ENCODE assay signal across 9 cellular contexts in genomic region chr4:17385403-17385802, GRCh38.
A peak's percentile ranks its signal among the peaks of the same experiment; 100 is the strongest.
DNase-seq lines count a peak whose midpoint lies in the region; ATAC-seq and TF ChIP-seq lines count a peak whose summit lies in the region.
"Had no signal": no experiment of that assay in that cellular context is flagged by ENCODE, and none has a peak within 500 bp of the region (broad histone marks: within the 10 kb centered on the region; RNA-seq: fewer than 3 reads in every experiment).

No MANE protein-coding gene starts in this region.

- no peaks in the 10 kb centered on the region for H3K9me3 ChIP-seq in Loucy (ENCODE audit: insufficient read depth, low read depth, low read length)

- H3K4me1 ChIP-seq in Loucy (ENCODE audit: insufficient read depth, low read length, poor library complexity, severe bottlenecking): no peaks in the 10 kb centered on the region

- no peaks in the 10 kb centered on the region for H3K36me3 ChIP-seq in Loucy (ENCODE audit: insufficient read depth, low read length)

- no peak for TF ChIP-seq CTCF in Loucy (conservative IDR thresholded peaks at IDR 0.05; ENCODE audit: low read length)

- no peaks in the 10 kb centered on the region for H3K27me3 ChIP-seq in Loucy (ENCODE audit: insufficient read depth, low read length, poor library complexity, severe bottlenecking)

- H3K27ac Mint-ChIP-seq in effector memory CD8-positive, alpha-beta T cell: peak overlapping the region; percentile 79 to 88

- peak overlapping the region; percentile 63 for H2AFZ ChIP-seq in Loucy (ENCODE audit: low read length)

- H3F3A ChIP-seq in Loucy (ENCODE audit: low read depth): no peaks in the 10 kb centered on the region

- peaks cover 3% of the 10 kb centered on the region for H3K36me3 Mint-ChIP-seq in effector memory CD8-positive, alpha-beta T cell (ENCODE audit: insufficient read depth)

- ATAC-seq in GM21390 (IDR thresholded peaks at IDR 0.05; ENCODE audit: unreplicated experiment): peak; percentile 67
- ATAC-seq in effector memory CD8-positive, alpha-beta T cell (replicated peaks): peak; percentile 66
- ATAC-seq in stimulated activated naive CD8-positive, alpha-beta T cell treated with anti-CD3 and anti-CD28 coated beads, Interleukin-15, Interleukin-2, amounts not matched to agents 100 U/mL and 50 U/mL, for 24 hours: no peak

- peaks cover 0 to 1% of the 10 kb centered on the region in 2 donors for H3K9me3 Mint-ChIP-seq in effector memory CD8-positive, alpha-beta T cell

- H3K4me3 ChIP-seq in Loucy (ENCODE audit: low read length, poor library complexity, severe bottlenecking): peak overlapping the region; percentile 15
- H3K4me3 ChIP-seq: SK-N-MC had no signal

- no peaks in the 10 kb centered on the region for H3K9me2 ChIP-seq in Loucy (replicated peaks; ENCODE audit: low read depth, low read length)

- H3K27me3 Mint-ChIP-seq in effector memory CD8-positive, alpha-beta T cell: no peaks in the 10 kb centered on the region

- peak; percentile 17 for DNase-seq in DMS 273 (lab: John Stamatoyannopoulos, UW; ENCODE audit: unreplicated experiment)
- no peak for DNase-seq in DMS 273 treated with DMSO at 0.1 percent for 48 hours (lab: John Stamatoyannopoulos, UW)
- peak in 2 of 3 experiments; percentile 1 to 5 for DNase-seq in effector memory CD8-positive, alpha-beta T cell
- DNase-seq in stimulated activated naive CD8-positive, alpha-beta T cell treated with anti-CD3 and anti-CD28 coated beads, Interleukin-15, Interleukin-2, amounts not matched to agents 100 U/mL and 50 U/mL, for 24 hours: peak; percentile 4
- DNase-seq in NOMO-1 treated with dmso at 0.1 percent for 144 hours (lab: John Stamatoyannopoulos, UW; ENCODE audit: unreplicated experiment): no peak
- DNase-seq in NCI-H1694 (lab: John Stamatoyannopoulos, UW): no peak

- H3K4me2 ChIP-seq in Loucy (ENCODE audit: low read depth, low read length, poor library complexity, severe bottlenecking): peak overlapping the region; percentile 52

- no peaks in the 10 kb centered on the region for H4K20me1 ChIP-seq in Loucy (ENCODE audit: insufficient read depth, low read length, poor library complexity, severe bottlenecking)

- H3K4me3 Mint-ChIP-seq in effector memory CD8-positive, alpha-beta T cell: peak overlapping the region; percentile 62 to 74

- no peaks in the 10 kb centered on the region for H3K79me2 ChIP-seq in Loucy (ENCODE audit: insufficient read depth, low read length)

- no peak overlapping the region for H3K9ac ChIP-seq in Loucy (ENCODE audit: low read depth, low read length, poor library complexity, severe bottlenecking)

- H3K4me1 Mint-ChIP-seq in effector memory CD8-positive, alpha-beta T cell (ENCODE audit: low read depth in 2 of 2): peaks cover 12 to 18% of the 10 kb centered on the region in 2 donors

Comparison
In these comparisons a context has a peak if more than half of its experiments do, and no peak if none do; other contexts are left out.
1. DNase-seq: peak in DMS 273 (single experiment), effector memory CD8-positive, alpha-beta T cell (2 of 3) and stimulated activated naive CD8-positive, alpha-beta T cell treated with anti-CD3 and anti-CD28 coated beads, Interleukin-15, Interleukin-2, amounts not matched to agents 100 U/mL and 50 U/mL, for 24 hours (single experiment); none in DMS 273 treated with DMSO at 0.1 percent for 48 hours (single experiment), NOMO-1 treated with dmso at 0.1 percent for 144 hours (single experiment) and NCI-H1694 (single experiment).